Comparison of ENCODE assay signal across 16 cellular contexts in the genomic region with DNA sequence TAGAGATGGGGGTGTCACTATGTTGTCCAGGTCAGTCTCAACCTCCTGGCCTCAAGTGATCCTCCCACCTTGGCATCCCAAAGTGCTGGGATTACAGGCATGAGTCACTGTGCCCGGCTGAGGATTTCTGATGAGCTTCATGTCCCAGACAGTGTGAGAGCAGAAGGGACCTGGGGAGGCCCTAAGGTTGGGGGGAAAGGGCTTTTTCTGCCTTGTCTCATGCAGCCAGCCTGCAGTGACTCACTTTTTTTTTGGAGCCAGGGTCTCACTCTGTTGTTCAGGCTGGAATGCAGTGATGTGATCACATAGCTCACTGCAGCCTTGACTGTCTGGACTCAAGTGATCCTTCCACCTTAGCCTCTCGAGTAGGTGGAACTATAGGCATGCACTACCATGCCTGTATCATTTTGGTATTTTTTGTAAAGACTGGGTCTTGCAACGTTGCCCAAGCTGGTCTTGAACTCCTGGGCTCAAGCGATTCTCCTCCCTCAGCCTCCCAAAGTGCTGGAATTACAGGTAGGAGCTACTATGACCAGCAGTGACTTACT. TPM values are rescaled to one million over a fixed set of nuclear protein-coding genes. Genes with fewer than 3 reads are reported as not detected.
"Had no signal": no experiment of that assay in that cellular context is flagged by ENCODE, and none has a peak within 500 bp of the region (broad histone marks: within the 10 kb centered on the region; RNA-seq: fewer than 3 reads in every experiment).

No MANE protein-coding gene starts in this region.

- H3K9me3 ChIP-seq: neutrophil had no signal

- ATAC-seq: activated T-cell treated with anti-CD3 and anti-CD28 coated beads, Interleukin-2, amount 50 U/mL, for 4 hours had no signal

- H3K36me3 ChIP-seq: esophagus squamous epithelium, left ventricle myocardium inferior, neutrophil, right atrium auricular region, tibial artery had no signal

- DNase-seq: activated CD4-positive, alpha-beta memory T cell treated with anti-CD3 and anti-CD28 coated beads for 36 hours; activated gamma-delta T cell; activated naive CD8-positive, alpha-beta T cell treated with anti-CD3 and anti-CD28 coated beads for 36 hours; activated T-cell treated with anti-CD3 and anti-CD28 coated beads, Interleukin-2, amount 50 U/mL, for 4 hours; anterior cingulate cortex; esophagus squamous epithelium; foreskin fibroblast; head of caudate nucleus; left ventricle myocardium inferior; naive B cell; small intestine; tibial artery had no signal

- H3K27ac ChIP-seq: esophagus squamous epithelium, left ventricle myocardium inferior, neutrophil, right atrium auricular region, tibial artery had no signal

- H3K27me3 ChIP-seq: right atrium auricular region had no signal

- H3K4me3 ChIP-seq: esophagus squamous epithelium, left ventricle myocardium inferior, right atrium auricular region, tibial artery had no signal

RNA-seq across cellular contexts. Expression of gene COL26A1, which starts 14.6 kb away (rescaled TPM):
- total RNA-seq: activated CD4-positive, alpha-beta memory T cell treated with anti-CD3 and anti-CD28 coated beads for 36 hours; activated naive CD8-positive, alpha-beta T cell treated with anti-CD3 and anti-CD28 coated beads for 36 hours; esophagus squamous epithelium; left ventricle myocardium inferior; mesenteric fat pad; right atrium auricular region; T-helper 2 cell treated with Interferon-gamma antibody and Interleukin-4, amounts not matched to agents 100 ng/mL and 5 ng/mL, for 36 hours had no signal
